22 cellular contexts compared by ENCODE assay signal in genomic region chr4:175215208-175215607, GRCh38.
DNase-seq lines count a peak whose midpoint lies in the region; ATAC-seq and TF ChIP-seq lines count a peak whose summit lies in the region.
"Had no signal": no experiment of that assay in that cellular context is flagged by ENCODE, and none has a peak within 500 bp of the region (broad histone marks: within the 10 kb centered on the region; RNA-seq: fewer than 3 reads in every experiment).

No MANE protein-coding gene starts in this region.

- no peak overlapping the region for H3K9ac ChIP-seq in endodermal cell (ENCODE audit: extremely low read depth, low read length, poor library complexity, severe bottlenecking)
- H3K9ac ChIP-seq: BLaER1 had no signal

- no peaks in the 10 kb centered on the region for H3K27me3 ChIP-seq in endodermal cell (ENCODE audit: control insufficient read depth, insufficient read depth, low read length, poor library complexity, severe bottlenecking)
- H3K27me3 ChIP-seq: BE2C, BLaER1 had no signal

- peak overlapping the region; percentile 63 for H3K4me3 ChIP-seq in endodermal cell (ENCODE audit: low read length)
- H3K4me3 ChIP-seq: BLaER1, GM12878 had no signal

- CTCF ChIA-PET in WTC11 (lab: Charles Lee): no interaction called here

- H3K36me3 ChIP-seq in endodermal cell (ENCODE audit: control insufficient read depth, insufficient read depth, low read length): no peaks in the 10 kb centered on the region
- H3K36me3 ChIP-seq: BE2C, BLaER1 had no signal

- peaks cover 52% of the 10 kb centered on the region for H3K9me3 ChIP-seq in endodermal cell (ENCODE audit: control insufficient read depth, low read length)
- H3K9me3 ChIP-seq: BE2C had no signal

- H3K9me3 Mint-ChIP-seq in WTC11 (peaks cover 60% of the 10 kb centered on the region), endodermal cell (peaks cover 47% of the 10 kb centered on the region)

- ATAC-seq in WTC11 (peak; percentile 52; the same call in 1 of the 2 replicates), HG02870 (IDR thresholded peaks at IDR 0.05; ENCODE audit: unreplicated experiment) (no peak)
- ATAC-seq: GM12878 had no signal

- H3K4me3 Mint-ChIP-seq in WTC11 (no peak overlapping the region), endodermal cell (no peak overlapping the region)
- H3K4me3 Mint-ChIP-seq: CD14-positive monocyte; CD4-positive, alpha-beta memory T cell; CD4-positive, CD25-positive, alpha-beta regulatory T cell; CD8-positive, alpha-beta memory T cell had no signal

- H3K4me1 Mint-ChIP-seq in WTC11: no peaks in the 10 kb centered on the region
- no peaks in the 10 kb centered on the region for H3K4me1 Mint-ChIP-seq in endodermal cell
- H3K4me1 Mint-ChIP-seq: CD14-positive monocyte; CD4-positive, alpha-beta memory T cell; CD4-positive, CD25-positive, alpha-beta regulatory T cell; CD8-positive, alpha-beta memory T cell had no signal

- H3K36me3 Mint-ChIP-seq in WTC11 (peaks cover 41% of the 10 kb centered on the region), endodermal cell (ENCODE audit: low read depth) (peaks cover 4% of the 10 kb centered on the region)
- H3K36me3 Mint-ChIP-seq: CD14-positive monocyte; CD4-positive, alpha-beta memory T cell; CD4-positive, CD25-positive, alpha-beta regulatory T cell; CD8-positive, alpha-beta memory T cell had no signal

- 82 to 83% methylated on average over 6 to 8 of the region's 8 CpGs for WGBS in endodermal cell (ENCODE audit: insufficient coverage in 1 of 2, insufficient read length in 1 of 2), 2 experiments

- H3K27ac Mint-ChIP-seq in WTC11: no peak overlapping the region
- H3K27ac Mint-ChIP-seq in endodermal cell: no peak overlapping the region
- H3K27ac Mint-ChIP-seq: CD14-positive monocyte; CD4-positive, alpha-beta memory T cell; CD4-positive, CD25-positive, alpha-beta regulatory T cell; CD8-positive, alpha-beta memory T cell had no signal

- no peak for TF ChIP-seq CTCF in WTC11 (IDR thresholded peaks at IDR 0.05)
- no peak for TF ChIP-seq CTCF in endodermal cell (conservative IDR thresholded peaks at IDR 0.05)

- H3K27me3 Mint-ChIP-seq in WTC11 (ENCODE audit: low read depth): peaks cover 60% of the 10 kb centered on the region
- peaks cover 17% of the 10 kb centered on the region for H3K27me3 Mint-ChIP-seq in endodermal cell (ENCODE audit: insufficient read depth)
- H3K27me3 Mint-ChIP-seq: CD4-positive, alpha-beta memory T cell; CD4-positive, CD25-positive, alpha-beta regulatory T cell; CD8-positive, alpha-beta memory T cell had no signal

- H3K4me1 ChIP-seq in endodermal cell (ENCODE audit: control insufficient read depth, insufficient read depth, low read length): no peaks in the 10 kb centered on the region
- H3K4me1 ChIP-seq: BE2C, BLaER1 had no signal

- POLR2A ChIA-PET in WTC11 (lab: Charles Lee): no interaction called here

- DNase-seq in WTC11 (ENCODE audit: low spot score): no peak
- no peak for DNase-seq in endodermal cell
- DNase-seq in NCI-H82 (lab: John Stamatoyannopoulos, UW): no peak
- DNase-seq in anterior cingulate cortex (lab: John Stamatoyannopoulos, UW): no peak
- DNase-seq: 8988T; ACHN; BE2C; C1 segment of cervical spinal cord; CD4-positive, alpha-beta memory T cell; CD4-positive, CD25-positive, alpha-beta regulatory T cell; CD8-positive, alpha-beta memory T cell; COR-L47; DMS 273 treated with DMSO at 0.1 percent for 48 hours; DMS153; DMS79; DND-41; EL; GDM1 had no signal

- H3K27ac ChIP-seq in endodermal cell (ENCODE audit: low read depth, low read length): no peak overlapping the region
- H3K27ac ChIP-seq: BLaER1 had no signal

TF ChIP-seq in WTC11, 78 proteins besides CTCF, POLR2A, EP300 and RAD21:
- TF ChIP-seq E2F4 (CRISPR knock-in tag; IDR thresholded peaks at IDR 0.05; ENCODE audit: borderline replicate concordance, low read depth) (no peak), AR (CRISPR knock-in tag; IDR thresholded peaks at IDR 0.05) (no peak), EMX1 (CRISPR knock-in tag; IDR thresholded peaks at IDR 0.05) (no peak), E2F5 (CRISPR knock-in tag; IDR thresholded peaks at IDR 0.05) (no peak), SOX15 (CRISPR knock-in tag; IDR thresholded peaks at IDR 0.05) (no peak), ESRRA (CRISPR knock-in tag; IDR thresholded peaks at IDR 0.05; ENCODE audit: borderline replicate concordance) (no peak), GABPB1 (CRISPR knock-in tag; IDR thresholded peaks at IDR 0.05) (no peak), MAX (CRISPR knock-in tag; IDR thresholded peaks at IDR 0.05) (no peak), ZNF232 (CRISPR knock-in tag; IDR thresholded peaks at IDR 0.05) (no peak), SMAD4 (CRISPR knock-in tag; IDR thresholded peaks at IDR 0.05) (no peak)
